ENCODE assay signal across 13 cellular contexts in the genomic region with DNA sequence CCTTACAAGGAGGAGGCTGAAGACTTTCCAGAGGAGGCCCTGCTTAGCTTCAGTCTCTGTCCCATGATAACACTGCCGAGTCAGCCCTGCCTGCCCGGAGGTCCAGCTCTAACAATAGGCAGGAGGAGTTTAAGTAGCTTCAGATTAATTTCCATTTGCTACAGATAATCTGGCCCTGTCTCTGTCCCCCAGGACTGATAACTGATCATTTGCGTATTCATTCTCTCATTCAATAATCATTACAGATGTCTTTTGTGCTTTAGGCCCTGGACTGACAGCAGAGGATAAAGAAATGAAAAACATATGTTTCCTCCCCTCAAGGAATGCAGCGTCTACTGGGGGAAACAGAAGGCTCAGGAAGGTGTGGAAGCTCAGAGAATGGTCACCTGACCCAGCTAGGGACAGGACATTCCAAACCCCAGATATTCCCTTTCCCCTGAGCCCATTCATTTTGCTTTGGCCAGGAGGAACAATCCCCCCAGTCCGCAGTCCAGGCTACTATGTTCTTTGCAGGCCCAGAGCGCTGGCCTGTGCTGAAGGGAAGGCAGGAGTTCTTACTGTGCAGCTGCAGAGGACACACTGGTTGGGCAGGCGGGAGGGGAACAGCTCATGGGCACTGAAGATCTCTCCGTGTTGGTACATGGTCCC. TPM values are rescaled to one million over a fixed set of nuclear protein-coding genes. Genes with fewer than 3 reads are reported as not detected.
DNase-seq lines count a peak whose midpoint lies in the region; ATAC-seq, FAIRE-seq and TF ChIP-seq lines count a peak whose summit lies in the region.
"Had no signal": no experiment of that assay in that cellular context is flagged by ENCODE, and none has a peak within 500 bp of the region (broad histone marks: within the 10 kb centered on the region; RNA-seq: fewer than 3 reads in every experiment).

No MANE protein-coding gene starts in this region.

- H3K4me2 ChIP-seq in endothelial cell of umbilical vein (ENCODE audit: insufficient read depth, low read length) (no peak overlapping the region), mesendoderm (ENCODE audit: low read length) (no peak overlapping the region), OCI-LY7 (ENCODE audit: low read length) (no peak overlapping the region)

- H3K4ac ChIP-seq in mesendoderm (ENCODE audit: low read depth, low read length), result no peak overlapping the region

- H2BK15ac ChIP-seq in mesendoderm (replicated peaks; ENCODE audit: low read depth), result no peak overlapping the region

- H3K27me3 ChIP-seq in endothelial cell of umbilical vein (ENCODE audit: control insufficient read depth in 2 of 2, insufficient read depth in 2 of 2, low read length in 2 of 2), result peaks cover 0 to 2% of the 10 kb centered on the region in 2 experiments
- no peaks in the 10 kb centered on the region for H3K27me3 ChIP-seq in mesendoderm (ENCODE audit: insufficient read depth, low read length, poor library complexity)
- H3K27me3 ChIP-seq in uterus, result no peaks in the 10 kb centered on the region
- H3K27me3 ChIP-seq: colonic mucosa had no signal

- peaks cover 3% of the 10 kb centered on the region for H3K4me1 Mint-ChIP-seq in activated CD8-positive, alpha-beta memory T cell treated with anti-CD3 and anti-CD28 coated beads, Interleukin-2, amount 10 ng/mL, durations not matched to agents 7 days and 5 days

- H3K9me3 Mint-ChIP-seq in activated CD8-positive, alpha-beta memory T cell treated with anti-CD3 and anti-CD28 coated beads, Interleukin-2, amount 10 ng/mL, durations not matched to agents 7 days and 5 days (ENCODE audit: low read depth), result no peaks in the 10 kb centered on the region
- H3K9me3 Mint-ChIP-seq: activated naive CD8-positive, alpha-beta T cell treated with anti-CD3 and anti-CD28 coated beads, Interleukin-2, amount 50 U/mL, for 24 hours had no signal

- H3K79me2 ChIP-seq in endothelial cell of umbilical vein (ENCODE audit: control insufficient read depth, insufficient read depth, low read length), result no peaks in the 10 kb centered on the region
- no peaks in the 10 kb centered on the region for H3K79me2 ChIP-seq in mesendoderm (ENCODE audit: control insufficient read depth, insufficient read depth, low read length)
- no peaks in the 10 kb centered on the region for H3K79me2 ChIP-seq in OCI-LY7 (ENCODE audit: insufficient read depth, low read depth, low read length)

- no peak overlapping the region for H2BK120ac ChIP-seq in mesendoderm (ENCODE audit: low read depth, low read length)

- no peak overlapping the region for H2AFZ ChIP-seq in endothelial cell of umbilical vein (ENCODE audit: low read depth, low read length)
- H2AFZ ChIP-seq in OCI-LY7 (ENCODE audit: low read length), result no peak overlapping the region

- H3K9me3 ChIP-seq in endothelial cell of umbilical vein (replicated peaks; ENCODE audit: control insufficient read depth, insufficient read depth, low read length) (no peaks in the 10 kb centered on the region), uterus (no peaks in the 10 kb centered on the region), OCI-LY7 (ENCODE audit: low read length) (no peaks in the 10 kb centered on the region)
- H3K9me3 ChIP-seq: colonic mucosa had no signal

- DNase-seq in Right ventricle myocardium inferior (ENCODE audit: missing footprints), result peak; percentile 82
- no peak for DNase-seq in cardiac septum (ENCODE audit: low spot score)
- peak; percentile 26 for DNase-seq in endothelial cell of umbilical vein (ENCODE audit: low read depth, low spot score)
- DNase-seq in mesendoderm, result peak; percentile 71
- DNase-seq in uterus, result no peak
- no peak for DNase-seq in OCI-LY7 (ENCODE audit: low spot score)
- DNase-seq in activated CD8-positive, alpha-beta memory T cell treated with anti-CD3 and anti-CD28 coated beads, Interleukin-2, amount 10 ng/mL, durations not matched to agents 7 days and 5 days, result no peak
- no peak for DNase-seq in SHP77 (lab: John Stamatoyannopoulos, UW)
- DNase-seq: 8988T; activated naive CD8-positive, alpha-beta T cell treated with anti-CD3 and anti-CD28 coated beads, Interleukin-2, amount 50 U/mL, for 24 hours; activated T-cell treated with anti-CD3 and anti-CD28 coated beads, Interleukin-2, amount 50 U/mL, for 1 hour; colonic mucosa had no signal

- intact Hi-C loops in Right ventricle myocardium inferior (cut with DNase I), result no loop called here
- intact Hi-C loops in cardiac septum (cut with DNase I), result no loop called here
- intact Hi-C loops in endothelial cell of umbilical vein (cut with micrococcal nuclease), result no loop called here
- intact Hi-C loops in uterus (cut with DNase I; ENCODE audit: low total_unique reads), result loop anchor here (10.0 kb wide), 1 partner anchor 96 kb away; no protein-coding TSS in a partner anchor
- intact Hi-C loops in OCI-LY7 (cut with micrococcal nuclease; ENCODE audit: unreplicated experiment), result no loop called here

- H3K23ac ChIP-seq in mesendoderm (ENCODE audit: low read length), result no peak overlapping the region

- peak; percentile 76 for ATAC-seq in Right ventricle myocardium inferior
- ATAC-seq in activated CD8-positive, alpha-beta memory T cell treated with anti-CD3 and anti-CD28 coated beads, Interleukin-2, amount 10 ng/mL, durations not matched to agents 7 days and 5 days, result no peak
- ATAC-seq: activated naive CD8-positive, alpha-beta T cell treated with anti-CD3 and anti-CD28 coated beads, Interleukin-2, amount 50 U/mL, for 24 hours had no signal

- POLR2A ChIA-PET in endothelial cell of umbilical vein (lab: Charles Lee) (no interaction called here), OCI-LY7 (lab: Charles Lee) (no interaction called here)

- H3K27me3 Mint-ChIP-seq in activated CD8-positive, alpha-beta memory T cell treated with anti-CD3 and anti-CD28 coated beads, Interleukin-2, amount 10 ng/mL, durations not matched to agents 7 days and 5 days, result no peaks in the 10 kb centered on the region
- H3K27me3 Mint-ChIP-seq: activated naive CD8-positive, alpha-beta T cell treated with anti-CD3 and anti-CD28 coated beads, Interleukin-2, amount 50 U/mL, for 24 hours had no signal

- H4K20me1 ChIP-seq in endothelial cell of umbilical vein (replicated peaks; ENCODE audit: control insufficient read depth, extremely low read depth, insufficient read depth, low read length) (no peaks in the 10 kb centered on the region), OCI-LY7 (ENCODE audit: insufficient read depth, low read length) (no peaks in the 10 kb centered on the region)

- dilution Hi-C loops in endothelial cell of umbilical vein (cut with MboI; ENCODE audit: extremely low pct_ligation_motif_present, low sequenced_read_pairs), result loop anchor here (25.0 kb wide), 1 partner anchor 152 kb away; no protein-coding TSS in a partner anchor

- H3K27ac Mint-ChIP-seq in activated CD8-positive, alpha-beta memory T cell treated with anti-CD3 and anti-CD28 coated beads, Interleukin-2, amount 10 ng/mL, durations not matched to agents 7 days and 5 days, result no peak overlapping the region
- H3K27ac Mint-ChIP-seq: activated naive CD8-positive, alpha-beta T cell treated with anti-CD3 and anti-CD28 coated beads, Interleukin-2, amount 50 U/mL, for 24 hours had no signal

- H3K4me3 ChIP-seq in endothelial cell of umbilical vein (replicated peaks in 1 of 3; ENCODE audit: insufficient read depth in 1 of 3, low read depth in 1 of 3, low read length in 3 of 3), result no peak overlapping the region
- H3K4me3 ChIP-seq in mesendoderm (ENCODE audit: low read length), result no peak overlapping the region
- no peak overlapping the region for H3K4me3 ChIP-seq in uterus
- H3K4me3 ChIP-seq in OCI-LY7 (ENCODE audit: low read depth, low read length, poor library complexity, severe bottlenecking), result no peak overlapping the region
- H3K4me3 ChIP-seq: colonic mucosa had no signal

- H3K18ac ChIP-seq in mesendoderm (ENCODE audit: low read length), result no peak overlapping the region

- H2AK5ac ChIP-seq in mesendoderm (ENCODE audit: low read length), result no peak overlapping the region

- H3K4me1 ChIP-seq in endothelial cell of umbilical vein (ENCODE audit: control insufficient read depth, extremely low read depth, insufficient read depth, low read length) (no peaks in the 10 kb centered on the region), mesendoderm (ENCODE audit: control insufficient read depth, low read depth, low read length) (peaks cover 7% of the 10 kb centered on the region), uterus (no peaks in the 10 kb centered on the region), OCI-LY7 (ENCODE audit: insufficient read depth, low read length, poor library complexity, severe bottlenecking) (no peaks in the 10 kb centered on the region)
- H3K4me1 ChIP-seq: colonic mucosa had no signal

- H2BK5ac ChIP-seq in mesendoderm (ENCODE audit: low read length), result peak overlapping the region; percentile 26

- CTCF ChIA-PET in endothelial cell of umbilical vein (lab: Charles Lee), result interaction anchor here (1.3 to 3.9 kb wide), 4 partner anchors 8 to 29 kb away, joined by 3 to 42 read pairs (median 10); no protein-coding TSS in a partner anchor
- CTCF ChIA-PET in OCI-LY7 (lab: Charles Lee; ENCODE audit: unreplicated experiment), result no interaction called here
- CTCF ChIA-PET in activated CD8-positive, alpha-beta memory T cell treated with anti-CD3 and anti-CD28 coated beads, Interleukin-2, amount 10 ng/mL, durations not matched to agents 7 days and 5 days (lab: Charles Lee), result interaction anchor here (0.9 to 2.4 kb wide), 3 partner anchors 8 to 15 kb away, joined by 3 to 6 read pairs (median 4); no protein-coding TSS in a partner anchor

- H3K9me1 ChIP-seq in endothelial cell of umbilical vein (replicated peaks; ENCODE audit: control insufficient read depth, extremely low read depth, insufficient read depth, low read length), result no peaks in the 10 kb centered on the region

- H3K27ac ChIP-seq in endothelial cell of umbilical vein (ENCODE audit: insufficient read depth, low read depth, low read length) (no peak overlapping the region), mesendoderm (ENCODE audit: low read depth, low read length) (no peak overlapping the region), uterus (peak overlapping the region; percentile 39 to 53), OCI-LY7 (ENCODE audit: low read depth, low read length, poor library complexity, severe bottlenecking) (no peak overlapping the region)
- H3K27ac ChIP-seq: colonic mucosa had no signal

- H3K36me3 Mint-ChIP-seq in activated CD8-positive, alpha-beta memory T cell treated with anti-CD3 and anti-CD28 coated beads, Interleukin-2, amount 10 ng/mL, durations not matched to agents 7 days and 5 days, result no peaks in the 10 kb centered on the region

- no peak overlapping the region for H3K9ac ChIP-seq in endothelial cell of umbilical vein (replicated peaks; ENCODE audit: extremely low read depth, insufficient read depth, low read length)
- peak overlapping the region; percentile 26 for H3K9ac ChIP-seq in mesendoderm (ENCODE audit: low read length)

- no CpG with 5 or more reads among the region's 8 CpGs for WGBS in mesendoderm (ENCODE audit: extremely low coverage, insufficient coverage, low lambda C conversion rate)

- peak; percentile 72 for FAIRE-seq in endothelial cell of umbilical vein (lab: Jason Lieb, UNC)
- FAIRE-seq: islet of Langerhans had no signal

- TF ChIP-seq CTCF in endothelial cell of umbilical vein (IDR thresholded peaks at IDR 0.05; ENCODE audit: extremely low read depth in 1 of 2, insufficient read depth in 1 of 2, low read depth in 1 of 2, low read length in 2 of 2), result no peak
- no peak for TF ChIP-seq CTCF in uterus (IDR thresholded peaks at IDR 0.05)
- no peak for TF ChIP-seq CTCF in OCI-LY7 (conservative IDR thresholded peaks at IDR 0.05; ENCODE audit: low read length)

- BruUV-seq in endothelial cell of umbilical vein (replicated peaks; lab: Mats Ljungman, UMichigan), result no TSS peak
- no TSS peak for BruUV-seq in OCI-LY7 (replicated peaks; lab: Mats Ljungman, UMichigan)

- H3K36me3 ChIP-seq in endothelial cell of umbilical vein (ENCODE audit: control insufficient read depth in 2 of 2, extremely low read depth in 1 of 2, insufficient read depth in 2 of 2, low read length in 2 of 2) (no peaks in the 10 kb centered on the region), mesendoderm (ENCODE audit: control insufficient read depth, insufficient read depth, low read length) (no peaks in the 10 kb centered on the region), uterus (no peaks in the 10 kb centered on the region), OCI-LY7 (ENCODE audit: insufficient read depth, low read length) (no peaks in the 10 kb centered on the region)
- H3K36me3 ChIP-seq: colonic mucosa had no signal

- no peaks in the 10 kb centered on the region for H3K9me2 ChIP-seq in OCI-LY7 (ENCODE audit: insufficient read depth, low read length)

- no peak overlapping the region for H4K5ac ChIP-seq in mesendoderm (ENCODE audit: low read length)

- no peak overlapping the region for H4K8ac ChIP-seq in mesendoderm (ENCODE audit: low read depth, low read length)

- TF ChIP-seq POLR2A in endothelial cell of umbilical vein (IDR thresholded peaks at IDR 0.05; ENCODE audit: low read depth, low read length) (no peak), uterus (IDR thresholded peaks at IDR 0.05) (no peak)

- no peaks in the 10 kb centered on the region for H3K79me1 ChIP-seq in mesendoderm (ENCODE audit: low read length)

- no peak overlapping the region for H3K4me3 Mint-ChIP-seq in activated CD8-positive, alpha-beta memory T cell treated with anti-CD3 and anti-CD28 coated beads, Interleukin-2, amount 10 ng/mL, durations not matched to agents 7 days and 5 days
- H3K4me3 Mint-ChIP-seq: activated naive CD8-positive, alpha-beta T cell treated with anti-CD3 and anti-CD28 coated beads, Interleukin-2, amount 50 U/mL, for 24 hours had no signal

- peak overlapping the region; percentile 75 for H3K56ac ChIP-seq in mesendoderm (ENCODE audit: low read length)

RNA-seq across cellular contexts. Expression of gene CHRDL2, which starts 20.8 kb away (rescaled TPM):
- total RNA-seq in Right ventricle myocardium inferior (34.3 TPM), cardiac septum (4.9 TPM), endothelial cell of umbilical vein (not detected in 2 replicates), uterus (100 to 1,000 TPM in 1 of 4 donors, 1 to 10 TPM in 1, under 1 TPM in 2; 0.41 to 115 (median 2.9) TPM), OCI-LY7 (2022) (not detected in 2 replicates)
- polyA plus RNA-seq in endothelial cell of umbilical vein, result not detected in 2 replicates
- not detected in 2 replicates for polyA plus RNA-seq in endothelial cell of umbilical vein (2011; cell fraction: cytosol; rRNA removed)
- not detected in 2 replicates for polyA plus RNA-seq in endothelial cell of umbilical vein (2011; cell fraction: nucleus; rRNA removed)
- not detected in 2 replicates for polyA plus RNA-seq in endothelial cell of umbilical vein (2012)
- not detected in 2 replicates for polyA minus RNA-seq in endothelial cell of umbilical vein
- polyA minus RNA-seq in endothelial cell of umbilical vein (2011; cell fraction: cytosol; rRNA and poly(A)+ RNA removed), result not detected
- polyA minus RNA-seq in endothelial cell of umbilical vein (2011; cell fraction: nucleus; rRNA and poly(A)+ RNA removed), result not detected in 2 replicates
- polyA plus RNA-seq in mesendoderm (2013, experiment 1 of 2), result 0.37 TPM
- 0.39 TPM for polyA plus RNA-seq in mesendoderm (2013, experiment 2 of 2)
- total RNA-seq in OCI-LY7 (2014; rRNA removed; shearing (Covaris generic)), result not detected in 2 replicates
- not detected for total RNA-seq in activated CD8-positive, alpha-beta memory T cell treated with anti-CD3 and anti-CD28 coated beads, Interleukin-2, amount 10 ng/mL, durations not matched to agents 7 days and 5 days

RNA-seq across cellular contexts. Expression of gene RNF169, which starts 38.2 kb away (rescaled TPM):
- total RNA-seq in Right ventricle myocardium inferior, result 10.4 TPM
- 11.1 TPM for total RNA-seq in cardiac septum
- 17.3 and 21.3 TPM in 2 replicates for total RNA-seq in endothelial cell of umbilical vein
- 5.2 and 5.8 TPM in 2 replicates for polyA plus RNA-seq in endothelial cell of umbilical vein
- polyA plus RNA-seq in endothelial cell of umbilical vein (2011; cell fraction: cytosol; rRNA removed), result 4.8 and 5.4 TPM in 2 replicates
- polyA plus RNA-seq in endothelial cell of umbilical vein (2011; cell fraction: nucleus; rRNA removed), result 14.5 and 16.5 TPM in 2 replicates
- polyA plus RNA-seq in endothelial cell of umbilical vein (2012), result 10.6 and 10.9 TPM in 2 replicates
- 33.8 and 33.9 TPM in 2 replicates for polyA minus RNA-seq in endothelial cell of umbilical vein
- 19.3 TPM for polyA minus RNA-seq in endothelial cell of umbilical vein (2011; cell fraction: cytosol; rRNA and poly(A)+ RNA removed)
- 36.8 and 49.7 TPM in 2 replicates for polyA minus RNA-seq in endothelial cell of umbilical vein (2011; cell fraction: nucleus; rRNA and poly(A)+ RNA removed)
- polyA plus RNA-seq in mesendoderm (2013, experiment 1 of 2), result 3.8 TPM
- 3.8 TPM for polyA plus RNA-seq in mesendoderm (2013, experiment 2 of 2)
- 10 to 100 TPM; 15.0 to 42.4 (median 25.0) TPM for total RNA-seq in uterus
- 16.4 and 16.9 TPM in 2 replicates for total RNA-seq in OCI-LY7 (2014; rRNA removed; shearing (Covaris generic))
- total RNA-seq in OCI-LY7 (2022), result 18.0 and 19.9 TPM in 2 replicates
- 10 to 100 TPM; 17.2 to 17.3 TPM for total RNA-seq in activated CD8-positive, alpha-beta memory T cell treated with anti-CD3 and anti-CD28 coated beads, Interleukin-2, amount 10 ng/mL, durations not matched to agents 7 days and 5 days

Comparison
In these comparisons a context has a peak if more than half of its experiments do, and no peak if none do; other contexts are left out.
1. DNase-seq: peak in Right ventricle myocardium inferior (single experiment), endothelial cell of umbilical vein (single experiment) and mesendoderm (single experiment); none in cardiac septum (single experiment), uterus (0 of 2), OCI-LY7 (single experiment), activated CD8-positive, alpha-beta memory T cell treated with anti-CD3 and anti-CD28 coated beads, Interleukin-2, amount 10 ng/mL, durations not matched to agents 7 days and 5 days (single experiment) and SHP77 (0 of 2).
2. H3K27ac ChIP-seq: peak in uterus (2 of 2); none in endothelial cell of umbilical vein (single experiment), mesendoderm (single experiment) and OCI-LY7 (single experiment).